Comparison of ENCODE assay signal across 21 cellular contexts in genomic region chr11:128086794-128087193, GRCh38.
"Had no signal": no experiment of that assay in that cellular context is flagged by ENCODE, and none has a peak within 500 bp of the region (broad histone marks: within the 10 kb centered on the region; RNA-seq: fewer than 3 reads in every experiment).

No MANE protein-coding gene starts in this region.

- H3K27ac ChIP-seq: esophagus muscularis mucosa, gastrocnemius medialis, left ventricle myocardium inferior, parathyroid adenoma, transverse colon, vagina, VCaP had no signal

- H3K27me3 ChIP-seq: esophagus muscularis mucosa, gastrocnemius medialis, transverse colon, vagina had no signal

- H3K4me3 Mint-ChIP-seq: activated naive CD8-positive, alpha-beta T cell treated with anti-CD3 and anti-CD28 coated beads, Interleukin-2, amount 10 ng/mL, durations not matched to agents 7 days and 5 days; dendritic cell treated with granulocyte-macrophage colony-stimulating factor and Interleukin-4, amounts not matched to agents 40 ng/mL and 50 ng/mL, for 4 days; mesothelial cell of epicardium; nephron; T-helper 2 cell treated with Interferon-gamma antibody and Interleukin-4, amounts not matched to agents 5 μg/mL and 100 μg/mL, for 36 hours had no signal

- H3K9ac ChIP-seq: parathyroid adenoma had no signal

- H3K27me3 Mint-ChIP-seq: activated naive CD8-positive, alpha-beta T cell treated with anti-CD3 and anti-CD28 coated beads, Interleukin-2, amount 10 ng/mL, durations not matched to agents 7 days and 5 days; dendritic cell treated with granulocyte-macrophage colony-stimulating factor and Interleukin-4, amounts not matched to agents 40 ng/mL and 50 ng/mL, for 4 days had no signal

- H3K79me2 ChIP-seq: parathyroid adenoma had no signal

- H3K27ac Mint-ChIP-seq: activated naive CD8-positive, alpha-beta T cell treated with anti-CD3 and anti-CD28 coated beads, Interleukin-2, amount 10 ng/mL, durations not matched to agents 7 days and 5 days; dendritic cell treated with granulocyte-macrophage colony-stimulating factor and Interleukin-4, amounts not matched to agents 40 ng/mL and 50 ng/mL, for 4 days; mesothelial cell of epicardium; nephron; T-helper 2 cell treated with Interferon-gamma antibody and Interleukin-4, amounts not matched to agents 5 μg/mL and 100 μg/mL, for 36 hours had no signal

- H3K4me1 Mint-ChIP-seq: mesothelial cell of epicardium, nephron had no signal

- H3K9me3 ChIP-seq: gastrocnemius medialis had no signal

- ATAC-seq: activated CD4-positive, CD25-positive, alpha-beta regulatory T cell treated with anti-CD3 and anti-CD28 coated beads, Interleukin-2, amount 50 U/mL, for 24 hours; gastrocnemius medialis; right cardiac atrium had no signal

- H3K4me3 ChIP-seq: esophagus muscularis mucosa, gastrocnemius medialis, left ventricle myocardium inferior, transverse colon, vagina had no signal

- H2AFZ ChIP-seq: parathyroid adenoma had no signal

- DNase-seq: activated CD4-positive, alpha-beta T cell treated with anti-CD3 and anti-CD28 coated beads, Interleukin-2, amount 50 U/mL, for 4 hours; activated naive CD4-positive, alpha-beta T cell treated with Interleukin-2 at 50 U/mL for 16 hours; activated naive CD8-positive, alpha-beta T cell treated with anti-CD3 and anti-CD28 coated beads, Interleukin-2, amount 10 ng/mL, durations not matched to agents 7 days and 5 days; activated T-cell treated with anti-CD3 and anti-CD28 coated beads, Interleukin-2, amount 50 U/mL, for 48 hours; effector CD4-positive, alpha-beta T cell; gastrocnemius medialis; hippocampal formation; left ventricle myocardium inferior; right cardiac atrium; stimulated activated CD4-positive, alpha-beta T cell treated with anti-CD3 and anti-CD28 coated beads, Interleukin-12 subunit alpha, Interleukin-12 subunit beta, amount 100 ng/mL, for 4 hours; stimulated activated CD4-positive, alpha-beta T cell treated with anti-CD3 and anti-CD28 coated beads, Interleukin-1b, Interleukin-23, amount 100 ng/mL, for 48 hours; transverse colon had no signal

- H3K4me1 ChIP-seq: esophagus muscularis mucosa, gastrocnemius medialis, left ventricle myocardium inferior, parathyroid adenoma, transverse colon, vagina had no signal

- H3K36me3 ChIP-seq: esophagus muscularis mucosa, gastrocnemius medialis, left ventricle myocardium inferior, transverse colon, vagina had no signal
